ENCODE assay signal across 1 cellular context in genomic region chr6:139525415-139525814, GRCh38.
TF ChIP-seq lines count a peak whose summit lies in the region.

No MANE protein-coding gene starts in this region.

TF ChIP-seq in HepG2, 621 proteins besides CTCF, POLR2A, EP300 and RAD21 (continued from another document):
- TF ChIP-seq ATF3 (CRISPR knock-in tag; IDR thresholded peaks at IDR 0.05) = no peak
- no peak for TF ChIP-seq ZSCAN12 (CRISPR knock-in tag; IDR thresholded peaks at IDR 0.05)
TF ChIP-seq in HepG2: peak in this region for 0.
